ENCODE assay signal across 9 cellular contexts in genomic region chr12:122082621-122083356, GRCh38. TPM values are rescaled to one million over a fixed set of nuclear protein-coding genes. Genes with fewer than 3 reads are reported as not detected.
DNase-seq lines count a peak whose midpoint lies in the region; ATAC-seq, FAIRE-seq and TF ChIP-seq lines count a peak whose summit lies in the region.
"Had no signal": no experiment of that assay in that cellular context is flagged by ENCODE, and none has a peak within 500 bp of the region (broad histone marks: within the 10 kb centered on the region; RNA-seq: fewer than 3 reads in every experiment).

No MANE protein-coding gene starts in this region.

- H3K36me3 ChIP-seq in K562 (ENCODE audit: control insufficient read depth, insufficient read depth, low read length) = peaks cover 57% of the 10 kb centered on the region
- H3K36me3 ChIP-seq in naive thymus-derived CD4-positive, alpha-beta T cell (ENCODE audit: control insufficient read depth in 2 of 3, insufficient read depth in 3 of 3, low read length in 3 of 3) = peaks cover 0 to 10% (median 0%) of the 10 kb centered on the region in 3 experiments

- peaks cover 48 to 60% of the 10 kb centered on the region in 2 experiments; a peak in 4 of 5 replicates for H3K4me1 ChIP-seq in K562 (replicated peaks in 1 of 2; ENCODE audit: control insufficient read depth in 2 of 2, insufficient read depth in 2 of 2, low read length in 2 of 2)
- H3K4me1 ChIP-seq in naive thymus-derived CD4-positive, alpha-beta T cell (ENCODE audit: control insufficient read depth in 2 of 2, insufficient read depth in 2 of 2, low read length in 2 of 2) = peaks cover 30 to 51% of the 10 kb centered on the region in 2 donors

- peak overlapping the region; percentile 95 for H3K4me2 ChIP-seq in K562 (ENCODE audit: insufficient read depth, low read length)

- H3K27ac Mint-ChIP-seq in naive thymus-derived CD4-positive, alpha-beta T cell = peak overlapping the region; percentile 82 to 99 (median 88)

- TF ChIP-seq CTCF in K562 (IDR thresholded peaks at IDR 0.05 in 2 of 3, conservative IDR thresholded peaks at IDR 0.05 in 1 of 3; ENCODE audit: insufficient read depth in 2 of 3, low read depth in 1 of 3, low read length in 3 of 3) = no peak

- H3K27me3 Mint-ChIP-seq in naive thymus-derived CD4-positive, alpha-beta T cell = no peaks in the 10 kb centered on the region

- no peaks in the 10 kb centered on the region for H3K9me3 ChIP-seq in K562 (replicated peaks; ENCODE audit: control insufficient read depth, insufficient read depth, low read depth, low read length)
- no peaks in the 10 kb centered on the region for H3K9me3 ChIP-seq in naive thymus-derived CD4-positive, alpha-beta T cell (ENCODE audit: control insufficient read depth in 2 of 3, low read length in 3 of 3)
- H3K9me3 ChIP-seq: Caco-2 had no signal

- peaks cover 0 to 2% (median 0%) of the 10 kb centered on the region in 11 donors for H3K9me3 Mint-ChIP-seq in naive thymus-derived CD4-positive, alpha-beta T cell

- no peak for TF ChIP-seq POLR2A in K562 (conservative IDR thresholded peaks at IDR 0.05)

- peaks cover 29% of the 10 kb centered on the region for H4K20me1 ChIP-seq in K562 (replicated peaks; ENCODE audit: control insufficient read depth, insufficient read depth, low read length)

- peak; percentile 41 for DNase-seq in stimulated activated CD4-positive, alpha-beta T cell treated with anti-CD3 and anti-CD28 coated beads, Interleukin-4, amount 100 ng/mL, for 24 hours
- no peak for DNase-seq in stimulated activated CD4-positive, alpha-beta T cell treated with anti-CD3 and anti-CD28 coated beads, Interleukin-4, amount 100 ng/mL, for 4 hours
- DNase-seq in K562 (ENCODE audit: extremely low read depth in 1 of 4, low spot score in 3 of 4) = peak in 1 of 4 experiments; percentile 73
- peak in 1 of 9 donors; percentile 27 for DNase-seq in naive thymus-derived CD4-positive, alpha-beta T cell
- no peak for DNase-seq in head of caudate nucleus
- no peak for DNase-seq in kidney glomerular epithelial cell (lab: John Stamatoyannopoulos, UW)
- DNase-seq: Caco-2 had no signal

- peak overlapping the region; percentile 85 to 100 (median 98) for H3K4me3 Mint-ChIP-seq in naive thymus-derived CD4-positive, alpha-beta T cell

- CTCF ChIA-PET in K562 (lab: Yijun Ruan, JAX; ENCODE audit: low intra/inter-chr PET ratio) = interaction anchor here (1.8 kb wide), 1 partner anchor 29 kb away, joined by 6 read pairs; no protein-coding TSS in a partner anchor
- CTCF ChIA-PET in naive thymus-derived CD4-positive, alpha-beta T cell (lab: Charles Lee) = interaction anchor here (0.7 to 3.7 kb wide), 5 partner anchors 11 to 39 kb away, joined by 3 to 30 read pairs (median 5); no protein-coding TSS in a partner anchor

- no peaks in the 10 kb centered on the region for H3K27me3 ChIP-seq in K562 (ENCODE audit: control insufficient read depth in 2 of 2, insufficient read depth in 2 of 2, low read length in 2 of 2)
- H3K27me3 ChIP-seq in naive thymus-derived CD4-positive, alpha-beta T cell (ENCODE audit: control insufficient read depth in 2 of 2, insufficient read depth in 2 of 2, low read length in 2 of 2) = no peaks in the 10 kb centered on the region

- WGBS in K562 (ENCODE audit: insufficient coverage, low coverage, missing lambda C conversion rate) = 1% methylated on average over 6 of the region's 6 CpGs

- in situ Hi-C loops in K562 (cut with MboI) = no loop called here

- peaks cover 2% of the 10 kb centered on the region for H3K9me1 ChIP-seq in K562 (ENCODE audit: control insufficient read depth, insufficient read depth, low read length)

- no TSS peak for BruUV-seq in K562 (replicated peaks; lab: Mats Ljungman, UMichigan)

- H3K4me1 Mint-ChIP-seq in naive thymus-derived CD4-positive, alpha-beta T cell = peaks cover 3 to 74% (median 61%) of the 10 kb centered on the region in 7 donors

- peaks cover 96% of the 10 kb centered on the region for H3K79me2 ChIP-seq in K562 (ENCODE audit: control insufficient read depth, insufficient read depth, low read length)

- H3K9ac ChIP-seq in K562 (ENCODE audit: insufficient read depth in 1 of 2, low read depth in 2 of 2, low read length in 2 of 2) = peak overlapping the region; percentile 37 to 79; a peak in 3 of 4 replicates

- peak overlapping the region; percentile 68 for H3K27ac ChIP-seq in K562 (ENCODE audit: extremely low read depth, low read depth, low read length)
- peak overlapping the region; percentile 82 for H3K27ac ChIP-seq in naive thymus-derived CD4-positive, alpha-beta T cell (ENCODE audit: low read depth, low read length)

- intact Hi-C loops in K562 (cut with micrococcal nuclease) = loop anchor here (2.0 kb wide), 1 partner anchor 40 kb away; no protein-coding TSS in a partner anchor
- intact Hi-C loops in naive thymus-derived CD4-positive, alpha-beta T cell (cut with micrococcal nuclease) = loop anchor here (1.0 to 10.0 kb wide), 2 partner anchors 28 to 882 kb away; partner anchors contain the start of gene ABCB9 (in 1 of the 2)
- intact Hi-C loops in head of caudate nucleus (cut with DNase I) = no loop called here

- TF ChIP-seq EP300 in K562 (IDR thresholded peaks at IDR 0.05; ENCODE audit: low read length) = peak; percentile 80

- TF ChIP-seq RAD21 in K562 (CRISPR knock-in tag; conservative IDR thresholded peaks at IDR 0.05 in 1 of 2, IDR thresholded peaks at IDR 0.05 in 1 of 2) = no peak

- peak overlapping the region; percentile 74 for H3K4me3 ChIP-seq in K562
- peak overlapping the region; percentile 66 for H3K4me3 ChIP-seq in naive thymus-derived CD4-positive, alpha-beta T cell (ENCODE audit: low read length)

- ATAC-seq in K562 (no peak; the same call in 1 of the 3 replicates), HG03045 (IDR thresholded peaks at IDR 0.05; ENCODE audit: unreplicated experiment) (no peak), GM19324 (IDR thresholded peaks at IDR 0.05; ENCODE audit: low FRiP score, unreplicated experiment) (no peak)
- ATAC-seq in naive thymus-derived CD4-positive, alpha-beta T cell = no peak

- no peak overlapping the region for H2AFZ ChIP-seq in K562 (ENCODE audit: low read depth, low read length)

- POLR2A ChIA-PET in K562 (lab: Yijun Ruan, JAX) = interaction anchor here (0.7 to 5.9 kb wide), 7 partner anchors 7 to 34 kb away, joined by 3 to 68 read pairs (median 4); no protein-coding TSS in a partner anchor
- POLR2A ChIA-PET in naive thymus-derived CD4-positive, alpha-beta T cell (lab: Charles Lee) = interaction anchor here (0.6 to 8.8 kb wide), 7 partner anchors 7 to 1446 kb away, joined by 3 to 150 read pairs (median 3); no protein-coding TSS in a partner anchor

- H3K36me3 Mint-ChIP-seq in naive thymus-derived CD4-positive, alpha-beta T cell = peaks cover 5 to 32% (median 16%) of the 10 kb centered on the region in 5 donors

- FAIRE-seq in K562 (lab: Jason Lieb, UNC) = peak; percentile 78

TF ChIP-seq in K562, 482 proteins besides CTCF, POLR2A, EP300 and RAD21 (continues in another document):
- TF ChIP-seq DMBX1 (CRISPR knock-in tag; IDR thresholded peaks at IDR 0.05; ENCODE audit: borderline replicate concordance) (0 out of 2 replicates have a peak, but pooled peaks have one; percentile 56), RUNX1 (IDR thresholded peaks at IDR 0.05; ENCODE audit: low read depth) (no peak), FOXA1 (IDR thresholded peaks at IDR 0.05; ENCODE audit: borderline replicate concordance) (no peak), CXXC5 (CRISPR knock-in tag; IDR thresholded peaks at IDR 0.05) (peak; percentile 58), PTRF (tag; IDR thresholded peaks at IDR 0.05) (no peak), ZSCAN32 (CRISPR knock-in tag; IDR thresholded peaks at IDR 0.05) (no peak), FOXM1 (IDR thresholded peaks at IDR 0.05; ENCODE audit: low read depth) (peak; percentile 55), FOXM1 (CRISPR knock-in tag; IDR thresholded peaks at IDR 0.05; ENCODE audit: low read depth) (no peak), SNRNP70 (optimal IDR thresholded peaks at IDR 0.05; ENCODE audit: low read depth, low read length) (no peak), NFATC3 (IDR thresholded peaks at IDR 0.05) (no peak), MEF2D (tag; conservative IDR thresholded peaks at IDR 0.05; ENCODE audit: low read depth) (peak; percentile 54; the same call in 1 of the 2 replicates), SMARCA4 (IDR thresholded peaks at IDR 0.05) (peak; percentile 89)

RNA-seq across cellular contexts. Expression of gene MLXIP, which starts 4.2 kb away (rescaled TPM):
- 289 and 513 TPM in 2 replicates for total RNA-seq in K562 (2011; cell fraction: chromatin; rRNA removed; ENCODE audit: low replicate concordance)
- 197 and 203 TPM in 2 replicates for total RNA-seq in K562 (2011; cell fraction: nucleolus; rRNA removed)
- 215 and 311 TPM in 2 replicates for total RNA-seq in K562 (2011; cell fraction: nucleoplasm; rRNA removed)
- total RNA-seq in K562 (2014; rRNA removed) = 14.7 and 36.9 TPM in 2 replicates
- total RNA-seq in K562 (2014; rRNA removed; fragmentation: Illumina TruSeq; extraction: Trizol) = 13.8 and 18.1 TPM in 2 replicates
- 25.8 and 28.9 TPM in 2 replicates for total RNA-seq in K562 (2015; rRNA removed; fragmentation: Illumina TruSeq; extraction: Trizol)
- 65.8 and 66.3 TPM in 2 replicates for total RNA-seq in K562 (2021)
- 14.4 and 20.7 TPM in 2 replicates for polyA plus RNA-seq in K562 (2011; rRNA removed)
- 9.9 and 11.6 TPM in 2 replicates for polyA plus RNA-seq in K562 (2011; cell fraction: cytosol; rRNA removed)
- polyA plus RNA-seq in K562 (2011; cell fraction: nucleus; rRNA removed) = 78.1 and 99.4 TPM in 2 replicates
- 33.1 and 37.7 TPM in 2 replicates for polyA plus RNA-seq in K562 (2012)
- 40.7 and 46.7 TPM in 2 replicates for polyA plus RNA-seq in K562 (2014; fragmentation: Illumina TruSeq; extraction: Trizol)
- 1 to 10 TPM; 2.2 to 3.8 TPM for polyA plus RNA-seq in K562 (2014; fragmentation: Nextera tagmentation; extraction: Ambion mirVana)
- 26.0 and 26.5 TPM in 2 replicates for polyA plus RNA-seq in K562 (2014; rRNA removed)
- 20.9 and 23.5 TPM in 2 replicates for polyA minus RNA-seq in K562 (2011; rRNA and poly(A)+ RNA removed)
- 51.8 and 60.9 TPM in 2 replicates for polyA minus RNA-seq in K562 (2011; cell fraction: cytosol; rRNA and poly(A)+ RNA removed)
- polyA minus RNA-seq in K562 (2011; cell fraction: nucleus; rRNA and poly(A)+ RNA removed) = 61.8 and 88.5 TPM in 2 replicates
- total RNA-seq in naive thymus-derived CD4-positive, alpha-beta T cell = 100 to 1,000 TPM in 4 of 5 experiments, 10 to 100 TPM in 1; 57.0 to 123 (median 115) TPM
- 10 to 100 TPM; 17.4 to 29.8 TPM for polyA plus RNA-seq in naive thymus-derived CD4-positive, alpha-beta T cell
